Comparison of ENCODE assay signal across 8 cellular contexts in genomic region chr5:77379558-77380061, GRCh38.
DNase-seq lines count a peak whose midpoint lies in the region; ATAC-seq, FAIRE-seq and TF ChIP-seq lines count a peak whose summit lies in the region.

No MANE protein-coding gene starts in this region.

- intact Hi-C loops in HepG2 (cut with micrococcal nuclease; ENCODE audit: unreplicated experiment) = no loop called here
- intact Hi-C loops in right cardiac atrium (cut with DNase I) = no loop called here

- CTCF ChIA-PET in HepG2 (lab: Yijun Ruan, JAX; ENCODE audit: low intra/inter-chr PET ratio, low total read pairs) = no interaction called here

- DNase-seq in GM06990 (ENCODE audit: extremely low read depth, insufficient read length) (peak; percentile 61), NOMO-1 treated with DMSO at 0.1 percent for 48 hours (lab: John Stamatoyannopoulos, UW; ENCODE audit: unreplicated experiment) (peak; percentile 60), HepG2 (ENCODE audit: low spot score) (no peak), superior temporal gyrus (ENCODE audit: extremely low spot score) (no peak), right cardiac atrium (no peak), hepatic stellate cell (ENCODE audit: low spot score) (no peak)

- TF ChIP-seq CTCF in GM06990 (IDR thresholded peaks at IDR 0.05; ENCODE audit: insufficient read depth, low read length, poor library complexity, severe bottlenecking) (no peak), HepG2 (CRISPR knock-in tag; IDR thresholded peaks at IDR 0.05) (no peak)

- no TSS peak for BruUV-seq in HepG2 (replicated peaks; lab: Mats Ljungman, UMichigan)

- H3K4me1 ChIP-seq in HepG2 (ENCODE audit: insufficient read depth, low read length) (no peaks in the 10 kb centered on the region), right cardiac atrium (ENCODE audit: control insufficient read depth, insufficient read depth, low read length) (no peaks in the 10 kb centered on the region)

- POLR2A ChIA-PET in HepG2 (lab: Yijun Ruan, JAX) = no interaction called here

- no peaks in the 10 kb centered on the region for H3K79me2 ChIP-seq in HepG2 (ENCODE audit: insufficient read depth, low read length)

- no peaks in the 10 kb centered on the region for H4K20me1 ChIP-seq in HepG2 (ENCODE audit: insufficient read depth, low read length)

- in situ Hi-C loops in HepG2 (cut with HindIII; ENCODE audit: extremely low pct_ligation_motif_present, low pct_unique_long_range_greater_than_20kb) = no loop called here

- H3K36me3 ChIP-seq in GM06990 (ENCODE audit: control insufficient read depth, insufficient read depth, low read length) (no peaks in the 10 kb centered on the region), HepG2 (replicated peaks in 1 of 2; ENCODE audit: control insufficient read depth in 1 of 2, insufficient read depth in 2 of 2, low read length in 2 of 2) (no peaks in the 10 kb centered on the region)

- H3K27ac ChIP-seq in HepG2 (ENCODE audit: extremely low read length, insufficient read depth, low read length) (no peak overlapping the region), right cardiac atrium (ENCODE audit: low read length) (no peak overlapping the region)

- 8% methylated on average over 6 of the region's 6 CpGs for WGBS in HepG2 (ENCODE audit: low lambda C conversion rate)
- 65% methylated on average over 6 of the region's 6 CpGs for WGBS in right cardiac atrium

- TF ChIP-seq EP300 in HepG2 (IDR thresholded peaks at IDR 0.05; ENCODE audit: low read depth in 2 of 2, low read length in 2 of 2) (no peak), HepG2 (CRISPR knock-in tag; IDR thresholded peaks at IDR 0.05; ENCODE audit: borderline replicate concordance) (no peak)

- H3K4me3 ChIP-seq in GM06990 (replicated peaks; ENCODE audit: low read depth, low read length) = no peak overlapping the region
- no peak overlapping the region for H3K4me3 ChIP-seq in HepG2 (replicated peaks in 1 of 3; ENCODE audit: insufficient read depth in 1 of 3, low read depth in 2 of 3, low read length in 3 of 3)
- no peak overlapping the region for H3K4me3 ChIP-seq in right cardiac atrium (ENCODE audit: low read length)

- H3K27me3 ChIP-seq in GM06990 (replicated peaks; ENCODE audit: control insufficient read depth, insufficient read depth, low read length) (no peaks in the 10 kb centered on the region), HepG2 (ENCODE audit: control insufficient read depth in 1 of 2, insufficient read depth in 2 of 2, low read length in 2 of 2) (peaks cover 2 to 3% of the 10 kb centered on the region in 2 experiments; a peak in 1 of 5 replicates), right cardiac atrium (ENCODE audit: control insufficient read depth, insufficient read depth) (no peaks in the 10 kb centered on the region)

- no peak overlapping the region for H3K4me2 ChIP-seq in HepG2 (ENCODE audit: low read depth, low read length)

- no peaks in the 10 kb centered on the region for H3K9me3 ChIP-seq in HepG2 (ENCODE audit: low read length)
- H3K9me3 ChIP-seq in right cardiac atrium (ENCODE audit: control insufficient read depth, low read length) = no peaks in the 10 kb centered on the region

- ATAC-seq in GM21390 (IDR thresholded peaks at IDR 0.05; ENCODE audit: unreplicated experiment) (peak; percentile 74), esophagus mucosa (peak; percentile 72), HepG2 (no peak), right cardiac atrium (no peak)

- H3K9ac ChIP-seq in HepG2 (ENCODE audit: insufficient read depth, low read depth, low read length) = no peak overlapping the region

- no peak for TF ChIP-seq RAD21 in HepG2 (CRISPR knock-in tag; IDR thresholded peaks at IDR 0.05)

- FAIRE-seq in HepG2 (lab: Jason Lieb, UNC) = no peak

- H2AFZ ChIP-seq in HepG2 (ENCODE audit: low read length) = no peak overlapping the region

- no peak for TF ChIP-seq POLR2A in HepG2 (IDR thresholded peaks at IDR 0.05; ENCODE audit: insufficient read depth in 1 of 2, low read depth in 2 of 2, low read length in 2 of 2)

TF ChIP-seq in HepG2, 621 proteins besides CTCF, POLR2A, EP300 and RAD21 (continues in another document):
- TF ChIP-seq FOXA1 (IDR thresholded peaks at IDR 0.05) (no peak), FOXA1 (CRISPR knock-in tag; IDR thresholded peaks at IDR 0.05) (no peak), MXD4 (CRISPR knock-in tag; IDR thresholded peaks at IDR 0.05) (no peak), HOMEZ (CRISPR knock-in tag; IDR thresholded peaks at IDR 0.05; ENCODE audit: low read depth) (no peak), ATF4 (CRISPR knock-in tag; IDR thresholded peaks at IDR 0.05) (no peak), ZNF878 (CRISPR knock-in tag; IDR thresholded peaks at IDR 0.05) (no peak), ZNF780A (CRISPR knock-in tag; IDR thresholded peaks at IDR 0.05) (no peak), THYN1 (CRISPR knock-in tag; IDR thresholded peaks at IDR 0.05; ENCODE audit: borderline replicate concordance, low read depth) (no peak), XRCC5 (optimal IDR thresholded peaks at IDR 0.05; ENCODE audit: low read length) (no peak), ZBTB10 (CRISPR knock-in tag; IDR thresholded peaks at IDR 0.05; ENCODE audit: borderline replicate concordance) (no peak), ZFX (CRISPR knock-in tag; IDR thresholded peaks at IDR 0.05; ENCODE audit: low read depth) (no peak), ZNF17 (CRISPR knock-in tag; IDR thresholded peaks at IDR 0.05) (no peak), GATA4 (IDR thresholded peaks at IDR 0.05; ENCODE audit: borderline replicate concordance, low read depth) (no peak), SP140L (CRISPR knock-in tag; IDR thresholded peaks at IDR 0.05; ENCODE audit: borderline replicate concordance) (no peak)

Comparison
In these comparisons a context has a peak if more than half of its experiments do, and no peak if none do; other contexts are left out.
1. DNase-seq: peak in GM06990 (single experiment) and NOMO-1 treated with DMSO at 0.1 percent for 48 hours (single experiment); none in HepG2 (single experiment), superior temporal gyrus (single experiment), right cardiac atrium (0 of 3) and hepatic stellate cell (single experiment).
2. ATAC-seq: peak in GM21390 (single experiment) and esophagus mucosa (single experiment); none in HepG2 (single experiment) and right cardiac atrium (0 of 2).